ENCODE assay signal across 26 cellular contexts in the genomic region with DNA sequence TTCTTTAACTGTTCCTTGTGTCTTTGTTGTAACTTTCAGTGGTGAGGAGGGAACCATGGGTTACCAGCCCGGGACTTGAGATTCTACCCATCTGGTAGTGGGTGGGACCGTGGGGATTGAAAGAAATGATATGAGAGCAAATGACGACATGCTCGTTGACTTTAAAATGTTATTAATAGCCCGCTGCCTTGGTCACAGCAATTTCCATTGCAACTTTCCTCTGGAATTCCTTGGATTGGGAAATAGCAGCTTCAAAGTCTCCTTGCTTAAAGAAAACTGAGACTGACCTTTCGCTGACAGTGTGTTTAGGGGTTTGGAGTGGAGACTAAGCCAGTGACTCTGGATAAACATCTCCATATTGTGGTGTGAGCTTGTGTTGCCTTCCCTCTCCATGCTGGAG. TPM values are rescaled to one million over a fixed set of nuclear protein-coding genes. Genes with fewer than 3 reads are reported as not detected.
DNase-seq lines count a peak whose midpoint lies in the region; ATAC-seq and TF ChIP-seq lines count a peak whose summit lies in the region.
"Had no signal": no experiment of that assay in that cellular context is flagged by ENCODE, and none has a peak within 500 bp of the region (broad histone marks: within the 10 kb centered on the region; RNA-seq: fewer than 3 reads in every experiment).

No MANE protein-coding gene starts in this region.

- no peak for TF ChIP-seq POLR2A in suprapubic skin (IDR thresholded peaks at IDR 0.05)

- DNase-seq in H4 (ENCODE audit: low spot score) (peak; percentile 37), fibroblast of gingiva (ENCODE audit: low read depth) (peak; percentile 51), left lung (no peak), suprapubic skin (ENCODE audit: low spot score in 2 of 2) (no peak), NCI-H226 (no peak)
- no peak for DNase-seq in activated naive CD8-positive, alpha-beta T cell treated with anti-CD3 and anti-CD28 coated beads, Interleukin-2, amount 50 U/mL, for 24 hours
- DNase-seq: activated CD4-positive, alpha-beta T cell treated with anti-CD3 and anti-CD28 coated beads, Interleukin-2, amount 10 ng/mL, durations not matched to agents 7 days and 5 days; activated CD8-positive, alpha-beta memory T cell treated with anti-CD3 and anti-CD28 coated beads, Interleukin-2, amount 50 U/mL, for 48 hours; activated effector memory CD4-positive, alpha-beta T cell treated with Interleukin-2 at 50 U/mL for 16 hours; adrenal gland; CD8-positive, alpha-beta memory T cell; DND-41; esophagus squamous epithelium; GOT3; hippocampal formation; midbrain; NCI-H1105; NCI-H2081 treated with DMSO at 0.1 percent for 48 hours; SIG-M5; stimulated activated CD8-positive, alpha-beta memory T cell treated with anti-CD3 and anti-CD28 coated beads, Interleukin-4, amount 100 ng/mL, for 48 hours had no signal

- WGBS in suprapubic skin = 62% methylated on average over 6 of the region's 6 CpGs

- no peak overlapping the region for H3K27ac Mint-ChIP-seq in activated naive CD8-positive, alpha-beta T cell treated with anti-CD3 and anti-CD28 coated beads, Interleukin-2, amount 50 U/mL, for 24 hours
- H3K27ac Mint-ChIP-seq: activated CD4-positive, alpha-beta T cell treated with anti-CD3 and anti-CD28 coated beads, Interleukin-2, amount 10 ng/mL, durations not matched to agents 7 days and 5 days; CD8-positive, alpha-beta memory T cell; nephron; T-helper 1 cell treated with Interleukin-12 subunit alpha and Interleukin-12 subunit beta and Interleukin-4 antibody, amounts not matched to agents 30 μg/mL and 1 μg/mL, for 36 hours had no signal

- H3K27ac ChIP-seq in left lung (peak overlapping the region; percentile 6 to 74), suprapubic skin (peak overlapping the region; percentile 57)
- H3K27ac ChIP-seq: adrenal gland had no signal

- H3K36me3 Mint-ChIP-seq in activated naive CD8-positive, alpha-beta T cell treated with anti-CD3 and anti-CD28 coated beads, Interleukin-2, amount 50 U/mL, for 24 hours (ENCODE audit: low read depth) = no peaks in the 10 kb centered on the region
- H3K36me3 Mint-ChIP-seq: CD8-positive, alpha-beta memory T cell had no signal

- H3K4me1 ChIP-seq in left lung (no peaks in the 10 kb centered on the region), suprapubic skin (no peaks in the 10 kb centered on the region)
- H3K4me1 ChIP-seq: adrenal gland, esophagus squamous epithelium had no signal

- no peak for TF ChIP-seq EP300 in suprapubic skin (IDR thresholded peaks at IDR 0.05)

- no peaks in the 10 kb centered on the region for H3K9me3 Mint-ChIP-seq in activated naive CD8-positive, alpha-beta T cell treated with anti-CD3 and anti-CD28 coated beads, Interleukin-2, amount 50 U/mL, for 24 hours
- H3K9me3 Mint-ChIP-seq: activated CD4-positive, alpha-beta T cell treated with anti-CD3 and anti-CD28 coated beads, Interleukin-2, amount 10 ng/mL, durations not matched to agents 7 days and 5 days; nephron; T-helper 1 cell treated with Interleukin-12 subunit alpha and Interleukin-12 subunit beta and Interleukin-4 antibody, amounts not matched to agents 30 μg/mL and 1 μg/mL, for 36 hours had no signal

- H3K36me3 ChIP-seq in left lung (no peaks in the 10 kb centered on the region), suprapubic skin (no peaks in the 10 kb centered on the region)
- H3K36me3 ChIP-seq: adrenal gland, esophagus squamous epithelium had no signal

- H3K9me3 ChIP-seq in left lung (no peaks in the 10 kb centered on the region), suprapubic skin (no peaks in the 10 kb centered on the region)
- H3K9me3 ChIP-seq: adrenal gland, esophagus squamous epithelium had no signal

- H3K4me3 ChIP-seq in left lung (no peak overlapping the region), suprapubic skin (no peak overlapping the region)
- H3K4me3 ChIP-seq: adrenal gland, esophagus squamous epithelium had no signal

- intact Hi-C loops in left lung (cut with DNase I) = no loop called here

- no peak for TF ChIP-seq CTCF in left lung (IDR thresholded peaks at IDR 0.05)
- TF ChIP-seq CTCF in suprapubic skin (IDR thresholded peaks at IDR 0.05) = no peak

- H3K27me3 ChIP-seq in left lung = no peaks in the 10 kb centered on the region
- H3K27me3 ChIP-seq in suprapubic skin = no peaks in the 10 kb centered on the region
- H3K27me3 ChIP-seq: esophagus squamous epithelium had no signal

- H3K4me1 Mint-ChIP-seq in activated naive CD8-positive, alpha-beta T cell treated with anti-CD3 and anti-CD28 coated beads, Interleukin-2, amount 50 U/mL, for 24 hours = peaks cover 7% of the 10 kb centered on the region
- H3K4me1 Mint-ChIP-seq: activated CD4-positive, alpha-beta T cell treated with anti-CD3 and anti-CD28 coated beads, Interleukin-2, amount 10 ng/mL, durations not matched to agents 7 days and 5 days; CD8-positive, alpha-beta memory T cell; central memory CD8-positive, alpha-beta T cell; nephron had no signal

- no peak overlapping the region for H3K4me3 Mint-ChIP-seq in activated naive CD8-positive, alpha-beta T cell treated with anti-CD3 and anti-CD28 coated beads, Interleukin-2, amount 50 U/mL, for 24 hours
- H3K4me3 Mint-ChIP-seq: activated CD4-positive, alpha-beta T cell treated with anti-CD3 and anti-CD28 coated beads, Interleukin-2, amount 10 ng/mL, durations not matched to agents 7 days and 5 days; CD8-positive, alpha-beta memory T cell; central memory CD8-positive, alpha-beta T cell; nephron; T-helper 1 cell treated with Interleukin-12 subunit alpha and Interleukin-12 subunit beta and Interleukin-4 antibody, amounts not matched to agents 30 μg/mL and 1 μg/mL, for 36 hours had no signal

- H3K27me3 Mint-ChIP-seq in activated naive CD8-positive, alpha-beta T cell treated with anti-CD3 and anti-CD28 coated beads, Interleukin-2, amount 50 U/mL, for 24 hours = peaks cover 3% of the 10 kb centered on the region

- ATAC-seq in left lung (peak; percentile 66), HG02642 (IDR thresholded peaks at IDR 0.05; ENCODE audit: poor library complexity, unreplicated experiment) (no peak), GM19328 (IDR thresholded peaks at IDR 0.05; ENCODE audit: unreplicated experiment) (no peak)
- no peak for ATAC-seq in activated naive CD8-positive, alpha-beta T cell treated with anti-CD3 and anti-CD28 coated beads, Interleukin-2, amount 50 U/mL, for 24 hours
- ATAC-seq: HepG2 had no signal

RNA-seq across cellular contexts. Expression of gene MARK1, which starts 44.2 kb away (rescaled TPM):
- total RNA-seq in H4 (2014; rRNA removed; shearing (Covaris generic)) = 3.8 and 4.0 TPM in 2 replicates
- total RNA-seq in left lung (1 to 10 TPM; 3.1 to 4.3 TPM), suprapubic skin (1 to 10 TPM; 2.9 to 5.2 (median 3.9) TPM)
- total RNA-seq: activated CD4-positive, alpha-beta T cell treated with anti-CD3 and anti-CD28 coated beads, Interleukin-2, amount 10 ng/mL, durations not matched to agents 7 days and 5 days; HepG2 had no signal

Comparison
In these comparisons a context has a peak if more than half of its experiments do, and no peak if none do; other contexts are left out.
1. DNase-seq: peak in H4 (single experiment) and fibroblast of gingiva (single experiment); none in left lung (0 of 2), suprapubic skin (0 of 2), activated naive CD8-positive, alpha-beta T cell treated with anti-CD3 and anti-CD28 coated beads, Interleukin-2, amount 50 U/mL, for 24 hours (single experiment) and NCI-H226 (single experiment).